In genomic region chr3:143775401-143775970, GRCh38 we compare ENCODE assay signal across 8 cellular contexts.
DNase-seq lines count a peak whose midpoint lies in the region; ATAC-seq, FAIRE-seq and TF ChIP-seq lines count a peak whose summit lies in the region.

No MANE protein-coding gene starts in this region.

- FAIRE-seq in RCC 7860 (lab: Jason Lieb, UNC), result peak; percentile 71

- no peak overlapping the region for H2BK15ac ChIP-seq in IMR-90 (ENCODE audit: low read depth, low read length)

- H3K9me3 ChIP-seq in IMR-90 (ENCODE audit: control insufficient read depth, insufficient read depth, low read length), result no peaks in the 10 kb centered on the region
- no peaks in the 10 kb centered on the region for H3K9me3 ChIP-seq in muscle layer of duodenum (ENCODE audit: control insufficient read depth in 1 of 2, low read length in 2 of 2)

- no peaks in the 10 kb centered on the region for H3K4me1 Mint-ChIP-seq in activated CD4-positive, alpha-beta T cell treated with anti-CD3 and anti-CD28 coated beads, Interleukin-2, amount 10 ng/mL, durations not matched to agents 7 days and 5 days
- H3K4me1 Mint-ChIP-seq in endothelial cell (ENCODE audit: unreplicated experiment), result no peaks in the 10 kb centered on the region

- H3K27ac ChIP-seq in IMR-90 (ENCODE audit: insufficient read depth, low read length), result no peak overlapping the region
- H3K27ac ChIP-seq in muscle layer of duodenum (ENCODE audit: low read length), result peak overlapping the region; percentile 6

- no peak overlapping the region for H3K4me3 Mint-ChIP-seq in activated CD4-positive, alpha-beta T cell treated with anti-CD3 and anti-CD28 coated beads, Interleukin-2, amount 10 ng/mL, durations not matched to agents 7 days and 5 days
- no peak overlapping the region for H3K4me3 Mint-ChIP-seq in endothelial cell (ENCODE audit: unreplicated experiment)

- no peak overlapping the region for H2BK5ac ChIP-seq in IMR-90 (ENCODE audit: low read depth, low read length, poor library complexity, severe bottlenecking)

- H3K4ac ChIP-seq in IMR-90 (ENCODE audit: low read depth, low read length), result no peak overlapping the region

- no CpG with 5 or more reads among the region's 7 CpGs for WGBS in IMR-90 (ENCODE audit: extremely low coverage in 2 of 2, insufficient read length in 1 of 2), 2 experiments

- CTCF ChIA-PET in activated CD4-positive, alpha-beta T cell treated with anti-CD3 and anti-CD28 coated beads, Interleukin-2, amount 10 ng/mL, durations not matched to agents 7 days and 5 days (lab: Charles Lee), result interaction anchor here (1.0 kb wide), 2 partner anchors 10 to 76 kb away, joined by 3 to 5 read pairs; no protein-coding TSS in a partner anchor
- CTCF ChIA-PET in IMR-90 (lab: Yijun Ruan, JAX), result interaction anchor here (0.6 kb wide), 2 partner anchors 182 to 208 kb away, joined by 3 read pairs; no protein-coding TSS in a partner anchor

- H3K9me3 Mint-ChIP-seq in activated CD4-positive, alpha-beta T cell treated with anti-CD3 and anti-CD28 coated beads, Interleukin-2, amount 10 ng/mL, durations not matched to agents 7 days and 5 days, result no peaks in the 10 kb centered on the region
- H3K9me3 Mint-ChIP-seq in endothelial cell (ENCODE audit: unreplicated experiment), result no peaks in the 10 kb centered on the region

- DNase-seq in activated CD4-positive, alpha-beta T cell treated with anti-CD3 and anti-CD28 coated beads, Interleukin-2, amount 10 ng/mL, durations not matched to agents 7 days and 5 days, result peak; percentile 37
- no peak for DNase-seq in activated CD4-positive, alpha-beta T cell treated with anti-CD3 and anti-CD28 coated beads, Interleukin-2, amount 50 U/mL, for 48 hours
- peak; percentile 13 for DNase-seq in IMR-90
- DNase-seq in RCC 7860 (ENCODE audit: low spot score), result peak; percentile 13
- no peak for DNase-seq in endothelial cell (ENCODE audit: low spot score)
- DNase-seq in UCSD-AML1 (lab: John Stamatoyannopoulos, UW; ENCODE audit: unreplicated experiment), result no peak

- no peak for TF ChIP-seq POLR2A in IMR-90 (IDR thresholded peaks at IDR 0.05; ENCODE audit: low read depth, low read length)

- dilution Hi-C loops in IMR-90 (cut with HindIII; ENCODE audit: low sequenced_read_pairs, unreplicated experiment), result no loop called here

- H3K36me3 ChIP-seq in IMR-90 (ENCODE audit: control insufficient read depth, insufficient read depth, low read length) (no peaks in the 10 kb centered on the region), muscle layer of duodenum (ENCODE audit: control insufficient read depth in 1 of 2, insufficient read depth in 2 of 2, low read length in 2 of 2) (no peaks in the 10 kb centered on the region)

- H3K4me1 ChIP-seq in IMR-90 (ENCODE audit: control insufficient read depth, insufficient read depth, low read length) (no peaks in the 10 kb centered on the region; the same call in 1 of the 2 replicates), muscle layer of duodenum (ENCODE audit: control insufficient read depth in 1 of 2, insufficient read depth in 2 of 2, low read length in 2 of 2) (peaks cover 4 to 9% of the 10 kb centered on the region in 2 donors)

- H3K27me3 ChIP-seq in IMR-90 (ENCODE audit: control insufficient read depth, insufficient read depth, low read length) (no peaks in the 10 kb centered on the region), muscle layer of duodenum (ENCODE audit: low read depth, low read length) (no peaks in the 10 kb centered on the region)

- no peak overlapping the region for H2AK9ac ChIP-seq in IMR-90 (replicated peaks; ENCODE audit: low read depth, low read length, poor library complexity)

- H4K5ac ChIP-seq in IMR-90 (ENCODE audit: low read depth, low read length), result no peak overlapping the region

- no peak overlapping the region for H4K91ac ChIP-seq in IMR-90 (ENCODE audit: insufficient read depth, low read depth, low read length)

- ATAC-seq in GM21619 (IDR thresholded peaks at IDR 0.05; ENCODE audit: unreplicated experiment), result peak; percentile 93
- peak; percentile 87 for ATAC-seq in IMR-90 (ENCODE audit: low read depth)

- H3K9me1 ChIP-seq in IMR-90 (ENCODE audit: insufficient read depth, low read length), result no peaks in the 10 kb centered on the region

- POLR2A ChIA-PET in activated CD4-positive, alpha-beta T cell treated with anti-CD3 and anti-CD28 coated beads, Interleukin-2, amount 10 ng/mL, durations not matched to agents 7 days and 5 days (lab: Charles Lee), result no interaction called here
- POLR2A ChIA-PET in IMR-90 (lab: Charles Lee; ENCODE audit: unreplicated experiment), result no interaction called here

- intact Hi-C loops in IMR-90 (cut with micrococcal nuclease), result loop anchor here (1.0 to 5.0 kb wide), 3 partner anchors 112 to 196 kb away; partner anchors contain the start of gene DIPK2A

- no peak overlapping the region for H3K9ac ChIP-seq in IMR-90 (ENCODE audit: low read depth, low read length)

- no peak overlapping the region for H3K14ac ChIP-seq in IMR-90 (replicated peaks; ENCODE audit: low read depth, low read length)

- no peak overlapping the region for H3K56ac ChIP-seq in IMR-90 (ENCODE audit: extremely low read depth, insufficient read depth, low read length)

- no peak overlapping the region for H3K27ac Mint-ChIP-seq in activated CD4-positive, alpha-beta T cell treated with anti-CD3 and anti-CD28 coated beads, Interleukin-2, amount 10 ng/mL, durations not matched to agents 7 days and 5 days
- H3K27ac Mint-ChIP-seq in endothelial cell (ENCODE audit: unreplicated experiment), result no peak overlapping the region

- no peak overlapping the region for H3K23ac ChIP-seq in IMR-90 (ENCODE audit: low read depth, low read length)

- no peaks in the 10 kb centered on the region for H3K36me3 Mint-ChIP-seq in activated CD4-positive, alpha-beta T cell treated with anti-CD3 and anti-CD28 coated beads, Interleukin-2, amount 10 ng/mL, durations not matched to agents 7 days and 5 days (ENCODE audit: low read depth)
- H3K36me3 Mint-ChIP-seq in endothelial cell (ENCODE audit: low read depth, unreplicated experiment), result no peaks in the 10 kb centered on the region

- BruUV-seq in IMR-90 (replicated peaks; lab: Mats Ljungman, UMichigan), result no TSS peak

- H2AFZ ChIP-seq in IMR-90 (replicated peaks; ENCODE audit: low read length, poor library complexity), result no peak overlapping the region

- H4K20me1 ChIP-seq in IMR-90 (ENCODE audit: insufficient read depth, low read length), result no peaks in the 10 kb centered on the region

- no peak overlapping the region for H2AK5ac ChIP-seq in IMR-90 (ENCODE audit: low read depth, low read length)

- H3K4me3 ChIP-seq in IMR-90 (ENCODE audit: insufficient read depth, low read depth, low read length) (no peak overlapping the region), muscle layer of duodenum (ENCODE audit: low read depth in 1 of 2, low read length in 2 of 2) (peak overlapping the region in 1 of 2 donors; percentile 45)

- no peak overlapping the region for H4K8ac ChIP-seq in IMR-90 (ENCODE audit: low read depth in 2 of 2, low read length in 2 of 2)

- H3K18ac ChIP-seq in IMR-90 (ENCODE audit: low read depth, low read length), result no peak overlapping the region

- H2BK20ac ChIP-seq in IMR-90 (ENCODE audit: low read depth, low read length), result no peak overlapping the region

- peak; percentile 63 for TF ChIP-seq RAD21 in IMR-90 (IDR thresholded peaks at IDR 0.05; ENCODE audit: low read length)

- TF ChIP-seq CTCF in IMR-90 (conservative IDR thresholded peaks at IDR 0.05; ENCODE audit: low read depth, low read length), result peak; percentile 56
- TF ChIP-seq CTCF in endothelial cell (IDR thresholded peaks at IDR 0.05; ENCODE audit: unreplicated experiment), result peak; percentile 58

- no peaks in the 10 kb centered on the region for H3K27me3 Mint-ChIP-seq in activated CD4-positive, alpha-beta T cell treated with anti-CD3 and anti-CD28 coated beads, Interleukin-2, amount 10 ng/mL, durations not matched to agents 7 days and 5 days
- no peaks in the 10 kb centered on the region for H3K27me3 Mint-ChIP-seq in endothelial cell (ENCODE audit: unreplicated experiment)

- peak overlapping the region; percentile 76 for H3K4me2 ChIP-seq in IMR-90 (ENCODE audit: low read depth, low read length)

- no peaks in the 10 kb centered on the region for H3K79me1 ChIP-seq in IMR-90 (ENCODE audit: low read depth in 1 of 2, low read length in 2 of 2)

- no peak overlapping the region for H2BK120ac ChIP-seq in IMR-90 (ENCODE audit: low read depth, low read length)

- in situ Hi-C loops in IMR-90 (cut with MboI; ENCODE audit: low sequenced_read_pairs), result loop anchor here (10.0 kb wide), 1 partner anchor 179 kb away; no protein-coding TSS in a partner anchor

TF ChIP-seq in IMR-90, 13 proteins besides CTCF, POLR2A, EP300 and RAD21:
- TF ChIP-seq RFX5 (IDR thresholded peaks at IDR 0.05; ENCODE audit: low read depth, low read length) (no peak), SMC3 (IDR thresholded peaks at IDR 0.05; ENCODE audit: low read depth, low read length) (peak; percentile 42)

Comparison
In these comparisons a context has a peak if more than half of its experiments do, and no peak if none do; other contexts are left out.
1. DNase-seq: peak in activated CD4-positive, alpha-beta T cell treated with anti-CD3 and anti-CD28 coated beads, Interleukin-2, amount 10 ng/mL, durations not matched to agents 7 days and 5 days (single experiment), IMR-90 (single experiment) and RCC 7860 (single experiment); none in activated CD4-positive, alpha-beta T cell treated with anti-CD3 and anti-CD28 coated beads, Interleukin-2, amount 50 U/mL, for 48 hours (0 of 2), endothelial cell (single experiment) and UCSD-AML1 (single experiment).